Comparison of ENCODE assay signal across 20 cellular contexts in the genomic region with DNA sequence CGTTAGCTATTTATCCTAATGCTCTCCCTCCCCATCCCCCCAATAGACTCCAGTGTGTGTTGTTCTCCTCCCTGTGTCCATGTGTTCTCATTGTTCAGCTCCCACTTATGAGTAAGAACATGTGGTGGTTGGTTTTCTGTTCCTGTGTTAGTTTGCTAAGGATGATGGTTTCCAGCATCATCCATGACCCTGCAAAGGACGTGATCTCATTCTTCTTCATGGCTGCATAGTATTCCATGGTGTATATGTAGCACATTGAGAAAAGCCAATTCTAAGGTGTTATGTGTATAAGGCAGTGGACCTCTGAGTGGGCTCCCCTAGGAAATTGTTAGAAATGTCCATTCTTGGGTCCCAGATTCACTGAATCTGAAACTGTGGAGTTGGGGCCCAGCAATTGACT.
A peak's percentile ranks its signal among the peaks of the same experiment; 100 is the strongest.
DNase-seq lines count a peak whose midpoint lies in the region; ATAC-seq, FAIRE-seq and TF ChIP-seq lines count a peak whose summit lies in the region.
"Had no signal": no experiment of that assay in that cellular context is flagged by ENCODE, and none has a peak within 500 bp of the region (broad histone marks: within the 10 kb centered on the region; RNA-seq: fewer than 3 reads in every experiment).

No MANE protein-coding gene starts in this region.

- ATAC-seq in K562 = no peak
- ATAC-seq in foreskin keratinocyte = no peak
- no peak for ATAC-seq in HG03432 (IDR thresholded peaks at IDR 0.05; ENCODE audit: unreplicated experiment)
- ATAC-seq: A549; CD8-positive, alpha-beta T cell had no signal

- POLR2A ChIA-PET in HEK293 (lab: Yijun Ruan, JAX) (no interaction called here), K562 (lab: Yijun Ruan, JAX) (interaction anchor here (0.6 to 1.1 kb wide), 2 partner anchors 46 to 349 kb away, joined by 3 read pairs; no protein-coding TSS in a partner anchor)

- H3K4me3 ChIP-seq in HEK293 (ENCODE audit: low read depth, low read length) (no peak overlapping the region), K562 (no peak overlapping the region)
- H3K4me3 ChIP-seq: A549; BLaER1 treated with 17β-estradiol and CSF1 and Interleukin-3, amounts not matched to agents 10 nM and 100 nM had no signal

- no peaks in the 10 kb centered on the region for H3K79me2 ChIP-seq in K562 (ENCODE audit: control insufficient read depth, insufficient read depth, low read length)

- H3K9me1 ChIP-seq in K562 (ENCODE audit: control insufficient read depth, insufficient read depth, low read length) = no peaks in the 10 kb centered on the region

- DNase-seq in K562 (ENCODE audit: extremely low read depth in 1 of 4, low spot score in 3 of 4) = no peak
- no peak for DNase-seq in foreskin keratinocyte
- no peak for DNase-seq in germinal center (ENCODE audit: low spot score)
- no peak for DNase-seq in NCI-H2081 (lab: John Stamatoyannopoulos, UW)
- DNase-seq: AML-193; Caco-2; Calu3; CD4-positive, alpha-beta T cell; CD8-positive, alpha-beta T cell; DMS79 treated with DMSO at 0.1 percent for 48 hours; GF-D8 had no signal

- TF ChIP-seq RAD21 in K562 (CRISPR knock-in tag; conservative IDR thresholded peaks at IDR 0.05 in 1 of 2, IDR thresholded peaks at IDR 0.05 in 1 of 2) = no peak

- H3K27me3 ChIP-seq in K562 (ENCODE audit: control insufficient read depth in 2 of 2, insufficient read depth in 2 of 2, low read length in 2 of 2) (0 out of 5 replicates have a peak, but pooled peaks cover 0 to 4% of the 10 kb centered on the region in 2 experiments), foreskin keratinocyte (no peaks in the 10 kb centered on the region)
- H3K27me3 ChIP-seq: BLaER1 treated with 17β-estradiol and CSF1 and Interleukin-3, amounts not matched to agents 10 nM and 100 nM had no signal

- WGBS in K562 (ENCODE audit: insufficient coverage, low coverage, missing lambda C conversion rate) = 0% methylated on average over 2 of the region's 2 CpGs

- no peaks in the 10 kb centered on the region for H3K9me3 ChIP-seq in HEK293 (ENCODE audit: control insufficient read depth, insufficient read depth, low read depth, low read length)
- H3K9me3 ChIP-seq in K562 (replicated peaks; ENCODE audit: control insufficient read depth, insufficient read depth, low read depth, low read length) = no peaks in the 10 kb centered on the region
- H3K9me3 ChIP-seq: A549, Caco-2 had no signal

- H3K27ac ChIP-seq in HEK293 (ENCODE audit: extremely low read depth, low read depth, low read length) (no peak overlapping the region), K562 (ENCODE audit: extremely low read depth, low read depth, low read length) (no peak overlapping the region), foreskin keratinocyte (no peak overlapping the region)
- H3K27ac ChIP-seq: 22Rv1; A549; BLaER1 treated with 17β-estradiol and CSF1 and Interleukin-3, amounts not matched to agents 10 nM and 100 nM; C4-2B had no signal

- no peak overlapping the region for H2AFZ ChIP-seq in K562 (ENCODE audit: low read depth, low read length)

- H3K36me3 ChIP-seq in HEK293 (ENCODE audit: control insufficient read depth in 2 of 2, insufficient read depth in 1 of 2, low read length in 2 of 2) (no peaks in the 10 kb centered on the region), K562 (ENCODE audit: control insufficient read depth, insufficient read depth, low read length) (no peaks in the 10 kb centered on the region)
- H3K36me3 ChIP-seq: BLaER1 treated with 17β-estradiol and CSF1 and Interleukin-3, amounts not matched to agents 10 nM and 100 nM had no signal

- no peak for TF ChIP-seq CTCF in HEK293 (tag by site-specific recombination; IDR thresholded peaks at IDR 0.05)
- TF ChIP-seq CTCF in K562 (IDR thresholded peaks at IDR 0.05 in 2 of 3, conservative IDR thresholded peaks at IDR 0.05 in 1 of 3; ENCODE audit: insufficient read depth in 2 of 3, low read depth in 1 of 3, low read length in 3 of 3) = no peak
- peak; percentile 12 for TF ChIP-seq CTCF in foreskin keratinocyte (conservative IDR thresholded peaks at IDR 0.05)

- intact Hi-C loops in K562 (cut with micrococcal nuclease) = no loop called here

- TF ChIP-seq POLR2A in K562 (conservative IDR thresholded peaks at IDR 0.05) = no peak

- no TSS peak for BruUV-seq in K562 (replicated peaks; lab: Mats Ljungman, UMichigan)

- H3K9ac ChIP-seq in K562 (ENCODE audit: insufficient read depth in 1 of 2, low read depth in 2 of 2, low read length in 2 of 2) = no peak overlapping the region
- H3K9ac ChIP-seq: BLaER1 treated with 17β-estradiol and CSF1 and Interleukin-3, amounts not matched to agents 10 nM and 100 nM had no signal

- in situ Hi-C loops in K562 (cut with MboI) = no loop called here

- TF ChIP-seq EP300 in K562 (IDR thresholded peaks at IDR 0.05; ENCODE audit: low read length) = no peak

- H4K20me1 ChIP-seq in K562 (replicated peaks; ENCODE audit: control insufficient read depth, insufficient read depth, low read length) = no peaks in the 10 kb centered on the region
- H4K20me1 ChIP-seq: BLaER1 treated with 17β-estradiol and CSF1 and Interleukin-3, amounts not matched to agents 10 nM and 100 nM had no signal

- CTCF ChIA-PET in HEK293 (lab: Yijun Ruan, JAX) (interaction anchor here (1.5 kb wide), 1 partner anchor 150 kb away, joined by 9 read pairs; no protein-coding TSS in a partner anchor), K562 (lab: Yijun Ruan, JAX; ENCODE audit: low intra/inter-chr PET ratio) (no interaction called here)

- no peak for FAIRE-seq in K562 (lab: Jason Lieb, UNC)
- FAIRE-seq: A549, D721Med, G401.6, GM12891 had no signal

- H3K4me2 ChIP-seq in K562 (ENCODE audit: insufficient read depth, low read length) = no peak overlapping the region
- H3K4me2 ChIP-seq: A549; BLaER1 treated with 17β-estradiol and CSF1 and Interleukin-3, amounts not matched to agents 10 nM and 100 nM had no signal

- H3K4me1 ChIP-seq in HEK293 (ENCODE audit: control insufficient read depth, insufficient read depth, low read length) (no peaks in the 10 kb centered on the region), K562 (replicated peaks in 1 of 2; ENCODE audit: control insufficient read depth in 2 of 2, insufficient read depth in 2 of 2, low read length in 2 of 2) (no peaks in the 10 kb centered on the region), foreskin keratinocyte (no peaks in the 10 kb centered on the region)
- H3K4me1 ChIP-seq: A549; BLaER1 treated with 17β-estradiol and CSF1 and Interleukin-3, amounts not matched to agents 10 nM and 100 nM; Caco-2 had no signal

TF ChIP-seq in HEK293, 187 proteins besides CTCF, POLR2A, EP300 and RAD21:
- TF ChIP-seq ZNF146 (tag by site-specific recombination; IDR thresholded peaks at IDR 0.05) = peak; percentile 99
- TF ChIP-seq, protein P1, sequence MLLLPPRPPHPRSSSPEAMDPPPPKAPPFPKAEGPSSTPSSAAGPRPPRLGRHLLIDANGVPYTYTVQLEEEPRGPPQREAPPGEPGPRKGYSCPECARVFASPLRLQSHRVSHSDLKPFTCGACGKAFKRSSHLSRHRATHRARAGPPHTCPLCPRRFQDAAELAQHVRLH (tag by site-specific recombination; IDR thresholded peaks at IDR 0.05) = peak; percentile 88
- TF ChIP-seq ZNF114 (tag by site-specific recombination; IDR thresholded peaks at IDR 0.05) = no peak

TF ChIP-seq in K562, 482 proteins besides CTCF, POLR2A, EP300 and RAD21:
- peak; percentile 87 for TF ChIP-seq ZNF146 (CRISPR knock-in tag; IDR thresholded peaks at IDR 0.05; ENCODE audit: unreplicated experiment)
- TF ChIP-seq, protein P2, sequence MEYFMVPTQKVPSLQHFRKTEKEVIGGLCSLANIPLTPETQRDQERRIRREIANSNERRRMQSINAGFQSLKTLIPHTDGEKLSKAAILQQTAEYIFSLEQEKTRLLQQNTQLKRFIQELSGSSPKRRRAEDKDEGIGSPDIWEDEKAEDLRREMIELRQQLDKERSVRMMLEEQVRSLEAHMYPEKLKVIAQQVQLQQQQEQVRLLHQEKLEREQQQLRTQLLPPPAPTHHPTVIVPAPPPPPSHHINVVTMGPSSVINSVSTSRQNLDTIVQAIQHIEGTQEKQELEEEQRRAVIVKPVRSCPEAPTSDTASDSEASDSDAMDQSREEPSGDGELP (CRISPR knock-in tag; IDR thresholded peaks at IDR 0.05; ENCODE audit: borderline replicate concordance) = no peak
